1 cellular context compared by ENCODE assay signal in the genomic region with DNA sequence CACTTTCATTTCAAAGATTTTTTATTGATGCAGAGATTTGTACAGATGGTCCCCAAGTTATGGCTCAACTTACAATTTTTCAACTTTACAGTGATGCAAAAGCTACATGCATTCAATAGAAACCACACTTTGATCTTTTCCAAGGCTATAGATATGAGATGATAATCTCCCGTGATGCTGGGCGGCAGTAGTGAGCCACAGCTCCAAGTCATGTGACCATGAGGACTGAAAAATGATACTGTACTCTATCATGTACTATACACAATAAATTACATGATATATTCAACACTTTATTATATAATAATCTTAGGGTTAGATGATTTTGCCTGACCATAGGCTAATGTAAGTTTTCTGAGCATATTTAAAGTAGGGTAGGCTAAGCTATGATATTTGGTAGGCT.
A peak's percentile ranks its signal among the peaks of the same experiment; 100 is the strongest.
TF ChIP-seq lines count a peak whose summit lies in the region.

No MANE protein-coding gene starts in this region.

TF ChIP-seq in K562, 482 proteins besides CTCF, POLR2A, EP300 and RAD21:
- 0 out of 2 replicates have a peak, but pooled peaks have one; percentile 19 for TF ChIP-seq RAD51 (IDR thresholded peaks at IDR 0.05; ENCODE audit: borderline replicate concordance, low read depth)
- TF ChIP-seq, protein P1, sequence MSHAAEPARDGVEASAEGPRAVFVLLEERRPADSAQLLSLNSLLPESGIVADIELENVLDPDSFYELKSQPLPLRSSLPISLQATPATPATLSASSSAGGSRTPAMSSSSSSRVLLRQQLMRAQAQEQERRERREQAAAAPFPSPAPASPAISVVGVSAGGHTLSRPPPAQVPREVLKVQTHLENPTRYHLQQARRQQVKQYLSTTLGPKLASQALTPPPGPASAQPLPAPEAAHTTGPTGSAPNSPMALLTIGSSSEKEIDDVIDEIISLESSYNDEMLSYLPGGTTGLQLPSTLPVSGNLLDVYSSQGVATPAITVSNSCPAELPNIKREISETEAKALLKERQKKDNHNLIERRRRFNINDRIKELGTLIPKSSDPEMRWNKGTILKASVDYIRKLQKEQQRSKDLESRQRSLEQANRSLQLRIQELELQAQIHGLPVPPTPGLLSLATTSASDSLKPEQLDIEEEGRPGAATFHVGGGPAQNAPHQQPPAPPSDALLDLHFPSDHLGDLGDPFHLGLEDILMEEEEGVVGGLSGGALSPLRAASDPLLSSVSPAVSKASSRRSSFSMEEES (CRISPR knock-in tag; IDR thresholded peaks at IDR 0.05) = peak; percentile 83
- TF ChIP-seq PHF8 (IDR thresholded peaks at IDR 0.05; ENCODE audit: borderline replicate concordance, low read length) = no peak
- TF ChIP-seq, protein P2, sequence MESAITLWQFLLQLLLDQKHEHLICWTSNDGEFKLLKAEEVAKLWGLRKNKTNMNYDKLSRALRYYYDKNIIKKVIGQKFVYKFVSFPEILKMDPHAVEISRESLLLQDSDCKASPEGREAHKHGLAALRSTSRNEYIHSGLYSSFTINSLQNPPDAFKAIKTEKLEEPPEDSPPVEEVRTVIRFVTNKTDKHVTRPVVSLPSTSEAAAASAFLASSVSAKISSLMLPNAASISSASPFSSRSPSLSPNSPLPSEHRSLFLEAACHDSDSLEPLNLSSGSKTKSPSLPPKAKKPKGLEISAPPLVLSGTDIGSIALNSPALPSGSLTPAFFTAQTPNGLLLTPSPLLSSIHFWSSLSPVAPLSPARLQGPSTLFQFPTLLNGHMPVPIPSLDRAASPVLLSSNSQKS (CRISPR knock-in tag; IDR thresholded peaks at IDR 0.05) = no peak
- TF ChIP-seq CBX5 (IDR thresholded peaks at IDR 0.05; ENCODE audit: borderline replicate concordance, low read depth) = no peak
- no peak for TF ChIP-seq MCM3 (IDR thresholded peaks at IDR 0.05)
- no peak for TF ChIP-seq POLR2G (IDR thresholded peaks at IDR 0.05; ENCODE audit: low read depth, low read length)
- no peak for TF ChIP-seq PPARD (CRISPR knock-in tag; IDR thresholded peaks at IDR 0.05)
- no peak for TF ChIP-seq KLF6 (CRISPR knock-in tag; IDR thresholded peaks at IDR 0.05; ENCODE audit: borderline replicate concordance)
- TF ChIP-seq, protein P3, sequence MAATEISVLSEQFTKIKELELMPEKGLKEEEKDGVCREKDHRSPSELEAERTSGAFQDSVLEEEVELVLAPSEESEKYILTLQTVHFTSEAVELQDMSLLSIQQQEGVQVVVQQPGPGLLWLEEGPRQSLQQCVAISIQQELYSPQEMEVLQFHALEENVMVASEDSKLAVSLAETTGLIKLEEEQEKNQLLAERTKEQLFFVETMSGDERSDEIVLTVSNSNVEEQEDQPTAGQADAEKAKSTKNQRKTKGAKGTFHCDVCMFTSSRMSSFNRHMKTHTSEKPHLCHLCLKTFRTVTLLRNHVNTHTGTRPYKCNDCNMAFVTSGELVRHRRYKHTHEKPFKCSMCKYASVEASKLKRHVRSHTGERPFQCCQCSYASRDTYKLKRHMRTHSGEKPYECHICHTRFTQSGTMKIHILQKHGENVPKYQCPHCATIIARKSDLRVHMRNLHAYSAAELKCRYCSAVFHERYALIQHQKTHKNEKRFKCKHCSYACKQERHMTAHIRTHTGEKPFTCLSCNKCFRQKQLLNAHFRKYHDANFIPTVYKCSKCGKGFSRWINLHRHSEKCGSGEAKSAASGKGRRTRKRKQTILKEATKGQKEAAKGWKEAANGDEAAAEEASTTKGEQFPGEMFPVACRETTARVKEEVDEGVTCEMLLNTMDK (IDR thresholded peaks at IDR 0.05; ENCODE audit: borderline replicate concordance, insufficient read depth, low read depth, low read length, poor library complexity, severe bottlenecking) = no peak
- no peak for TF ChIP-seq ZSCAN32 (CRISPR knock-in tag; IDR thresholded peaks at IDR 0.05)
- TF ChIP-seq ETV1 (tag; conservative IDR thresholded peaks at IDR 0.05; ENCODE audit: low read depth) = no peak
- no peak for TF ChIP-seq POLR2AphosphoS5 (IDR thresholded peaks at IDR 0.05; ENCODE audit: control insufficient read depth, insufficient read depth, low read depth, low read length)
TF ChIP-seq in K562: peak in this region for 2.
